In genomic region chr17:81517009-81517338, GRCh38 we compare ENCODE assay signal across 1 cellular context.
TF ChIP-seq lines count a peak whose summit lies in the region.

No MANE protein-coding gene starts in this region.

TF ChIP-seq in IMR-90, 13 proteins besides CTCF, POLR2A, EP300 and RAD21:
- TF ChIP-seq CEBPB (IDR thresholded peaks at IDR 0.05; ENCODE audit: low read depth, low read length) (no peak), NFE2L2 (IDR thresholded peaks at IDR 0.05; ENCODE audit: low read depth, low read length) (no peak), USF2 (IDR thresholded peaks at IDR 0.05; ENCODE audit: low read depth, low read length) (no peak), ELK1 (IDR thresholded peaks at IDR 0.05; ENCODE audit: borderline replicate concordance, low read depth, low read length) (no peak)
TF ChIP-seq in IMR-90: peak in this region for 0.
